2 cellular contexts compared by ENCODE assay signal in the genomic region with DNA sequence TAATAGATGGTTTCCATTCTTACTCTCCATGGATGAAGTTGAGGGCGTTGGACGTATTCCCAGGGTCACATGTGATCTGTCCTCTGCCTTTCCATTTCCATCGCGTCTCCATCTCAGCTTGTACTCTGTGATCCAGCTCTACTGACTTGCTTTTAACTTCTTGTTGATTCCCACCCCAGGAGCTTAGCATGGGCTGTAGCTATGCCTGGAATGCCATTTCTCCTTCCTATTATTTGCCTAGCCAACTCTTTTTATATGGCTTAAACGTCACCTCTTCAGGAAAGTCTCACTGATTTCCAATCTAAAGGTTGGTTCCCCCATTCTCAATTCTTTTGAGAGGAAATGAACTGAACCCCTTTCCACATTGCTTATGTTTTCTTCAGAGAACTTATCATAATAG.
TF ChIP-seq lines count a peak whose summit lies in the region.

No MANE protein-coding gene starts in this region.

TF ChIP-seq in GM23338, 12 proteins besides CTCF, POLR2A, EP300 and RAD21 (continues in another document):
- TF ChIP-seq, protein P1, sequence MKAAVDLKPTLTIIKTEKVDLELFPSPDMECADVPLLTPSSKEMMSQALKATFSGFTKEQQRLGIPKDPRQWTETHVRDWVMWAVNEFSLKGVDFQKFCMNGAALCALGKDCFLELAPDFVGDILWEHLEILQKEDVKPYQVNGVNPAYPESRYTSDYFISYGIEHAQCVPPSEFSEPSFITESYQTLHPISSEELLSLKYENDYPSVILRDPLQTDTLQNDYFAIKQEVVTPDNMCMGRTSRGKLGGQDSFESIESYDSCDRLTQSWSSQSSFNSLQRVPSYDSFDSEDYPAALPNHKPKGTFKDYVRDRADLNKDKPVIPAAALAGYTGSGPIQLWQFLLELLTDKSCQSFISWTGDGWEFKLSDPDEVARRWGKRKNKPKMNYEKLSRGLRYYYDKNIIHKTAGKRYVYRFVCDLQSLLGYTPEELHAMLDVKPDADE (IDR thresholded peaks at IDR 0.05), result no peak
- TF ChIP-seq, protein P2, sequence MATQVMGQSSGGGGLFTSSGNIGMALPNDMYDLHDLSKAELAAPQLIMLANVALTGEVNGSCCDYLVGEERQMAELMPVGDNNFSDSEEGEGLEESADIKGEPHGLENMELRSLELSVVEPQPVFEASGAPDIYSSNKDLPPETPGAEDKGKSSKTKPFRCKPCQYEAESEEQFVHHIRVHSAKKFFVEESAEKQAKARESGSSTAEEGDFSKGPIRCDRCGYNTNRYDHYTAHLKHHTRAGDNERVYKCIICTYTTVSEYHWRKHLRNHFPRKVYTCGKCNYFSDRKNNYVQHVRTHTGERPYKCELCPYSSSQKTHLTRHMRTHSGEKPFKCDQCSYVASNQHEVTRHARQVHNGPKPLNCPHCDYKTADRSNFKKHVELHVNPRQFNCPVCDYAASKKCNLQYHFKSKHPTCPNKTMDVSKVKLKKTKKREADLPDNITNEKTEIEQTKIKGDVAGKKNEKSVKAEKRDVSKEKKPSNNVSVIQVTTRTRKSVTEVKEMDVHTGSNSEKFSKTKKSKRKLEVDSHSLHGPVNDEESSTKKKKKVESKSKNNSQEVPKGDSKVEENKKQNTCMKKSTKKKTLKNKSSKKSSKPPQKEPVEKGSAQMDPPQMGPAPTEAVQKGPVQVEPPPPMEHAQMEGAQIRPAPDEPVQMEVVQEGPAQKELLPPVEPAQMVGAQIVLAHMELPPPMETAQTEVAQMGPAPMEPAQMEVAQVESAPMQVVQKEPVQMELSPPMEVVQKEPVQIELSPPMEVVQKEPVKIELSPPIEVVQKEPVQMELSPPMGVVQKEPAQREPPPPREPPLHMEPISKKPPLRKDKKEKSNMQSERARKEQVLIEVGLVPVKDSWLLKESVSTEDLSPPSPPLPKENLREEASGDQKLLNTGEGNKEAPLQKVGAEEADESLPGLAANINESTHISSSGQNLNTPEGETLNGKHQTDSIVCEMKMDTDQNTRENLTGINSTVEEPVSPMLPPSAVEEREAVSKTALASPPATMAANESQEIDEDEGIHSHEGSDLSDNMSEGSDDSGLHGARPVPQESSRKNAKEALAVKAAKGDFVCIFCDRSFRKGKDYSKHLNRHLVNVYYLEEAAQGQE (IDR thresholded peaks at IDR 0.05; ENCODE audit: unreplicated experiment), result no peak
- TF ChIP-seq, protein P3, sequence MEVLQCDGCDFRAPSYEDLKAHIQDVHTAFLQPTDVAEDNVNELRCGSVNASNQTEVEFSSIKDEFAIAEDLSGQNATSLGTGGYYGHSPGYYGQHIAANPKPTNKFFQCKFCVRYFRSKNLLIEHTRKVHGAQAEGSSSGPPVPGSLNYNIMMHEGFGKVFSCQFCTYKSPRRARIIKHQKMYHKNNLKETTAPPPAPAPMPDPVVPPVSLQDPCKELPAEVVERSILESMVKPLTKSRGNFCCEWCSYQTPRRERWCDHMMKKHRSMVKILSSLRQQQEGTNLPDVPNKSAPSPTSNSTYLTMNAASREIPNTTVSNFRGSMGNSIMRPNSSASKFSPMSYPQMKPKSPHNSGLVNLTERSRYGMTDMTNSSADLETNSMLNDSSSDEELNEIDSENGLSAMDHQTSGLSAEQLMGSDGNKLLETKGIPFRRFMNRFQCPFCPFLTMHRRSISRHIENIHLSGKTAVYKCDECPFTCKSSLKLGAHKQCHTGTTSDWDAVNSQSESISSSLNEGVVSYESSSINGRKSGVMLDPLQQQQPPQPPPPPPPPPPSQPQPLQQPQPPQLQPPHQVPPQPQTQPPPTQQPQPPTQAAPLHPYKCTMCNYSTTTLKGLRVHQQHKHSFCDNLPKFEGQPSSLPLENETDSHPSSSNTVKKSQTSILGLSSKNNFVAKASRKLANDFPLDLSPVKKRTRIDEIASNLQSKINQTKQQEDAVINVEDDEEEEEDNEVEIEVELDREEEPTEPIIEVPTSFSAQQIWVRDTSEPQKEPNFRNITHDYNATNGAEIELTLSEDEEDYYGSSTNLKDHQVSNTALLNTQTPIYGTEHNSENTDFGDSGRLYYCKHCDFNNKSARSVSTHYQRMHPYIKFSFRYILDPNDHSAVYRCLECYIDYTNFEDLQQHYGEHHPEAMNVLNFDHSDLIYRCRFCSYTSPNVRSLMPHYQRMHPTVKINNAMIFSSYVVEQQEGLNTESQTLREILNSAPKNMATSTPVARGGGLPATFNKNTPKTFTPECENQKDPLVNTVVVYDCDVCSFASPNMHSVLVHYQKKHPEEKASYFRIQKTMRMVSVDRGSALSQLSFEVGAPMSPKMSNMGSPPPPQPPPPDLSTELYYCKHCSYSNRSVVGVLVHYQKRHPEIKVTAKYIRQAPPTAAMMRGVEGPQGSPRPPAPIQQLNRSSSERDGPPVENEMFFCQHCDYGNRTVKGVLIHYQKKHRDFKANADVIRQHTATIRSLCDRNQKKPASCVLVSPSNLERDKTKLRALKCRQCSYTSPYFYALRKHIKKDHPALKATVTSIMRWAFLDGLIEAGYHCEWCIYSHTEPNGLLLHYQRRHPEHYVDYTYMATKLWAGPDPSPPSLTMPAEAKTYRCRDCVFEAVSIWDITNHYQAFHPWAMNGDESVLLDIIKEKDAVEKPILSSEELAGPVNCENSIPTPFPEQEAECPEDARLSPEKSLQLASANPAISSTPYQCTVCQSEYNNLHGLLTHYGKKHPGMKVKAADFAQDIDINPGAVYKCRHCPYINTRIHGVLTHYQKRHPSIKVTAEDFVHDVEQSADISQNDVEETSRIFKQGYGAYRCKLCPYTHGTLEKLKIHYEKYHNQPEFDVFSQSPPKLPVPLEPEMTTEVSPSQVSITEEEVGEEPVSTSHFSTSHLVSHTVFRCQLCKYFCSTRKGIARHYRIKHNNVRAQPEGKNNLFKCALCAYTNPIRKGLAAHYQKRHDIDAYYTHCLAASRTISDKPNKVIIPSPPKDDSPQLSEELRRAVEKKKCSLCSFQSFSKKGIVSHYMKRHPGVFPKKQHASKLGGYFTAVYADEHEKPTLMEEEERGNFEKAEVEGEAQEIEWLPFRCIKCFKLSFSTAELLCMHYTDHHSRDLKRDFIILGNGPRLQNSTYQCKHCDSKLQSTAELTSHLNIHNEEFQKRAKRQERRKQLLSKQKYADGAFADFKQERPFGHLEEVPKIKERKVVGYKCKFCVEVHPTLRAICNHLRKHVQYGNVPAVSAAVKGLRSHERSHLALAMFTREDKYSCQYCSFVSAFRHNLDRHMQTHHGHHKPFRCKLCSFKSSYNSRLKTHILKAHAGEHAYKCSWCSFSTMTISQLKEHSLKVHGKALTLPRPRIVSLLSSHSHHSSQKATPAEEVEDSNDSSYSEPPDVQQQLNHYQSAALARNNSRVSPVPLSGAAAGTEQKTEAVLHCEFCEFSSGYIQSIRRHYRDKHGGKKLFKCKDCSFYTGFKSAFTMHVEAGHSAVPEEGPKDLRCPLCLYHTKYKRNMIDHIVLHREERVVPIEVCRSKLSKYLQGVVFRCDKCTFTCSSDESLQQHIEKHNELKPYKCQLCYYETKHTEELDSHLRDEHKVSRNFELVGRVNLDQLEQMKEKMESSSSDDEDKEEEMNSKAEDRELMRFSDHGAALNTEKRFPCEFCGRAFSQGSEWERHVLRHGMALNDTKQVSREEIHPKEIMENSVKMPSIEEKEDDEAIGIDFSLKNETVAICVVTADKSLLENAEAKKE (CRISPR knock-in tag; IDR thresholded peaks at IDR 0.05), result no peak
- TF ChIP-seq JUNB (IDR thresholded peaks at IDR 0.05; ENCODE audit: unreplicated experiment), result no peak
- no peak for TF ChIP-seq NANOG (IDR thresholded peaks at IDR 0.05; ENCODE audit: borderline replicate concordance)
- TF ChIP-seq EZH2 (IDR thresholded peaks at IDR 0.05; ENCODE audit: low read depth, unreplicated experiment), result no peak
- TF ChIP-seq STAT1 (IDR thresholded peaks at IDR 0.05; ENCODE audit: unreplicated experiment), result no peak
- TF ChIP-seq ZNF114 (CRISPR knock-in tag; IDR thresholded peaks at IDR 0.05), result no peak
- TF ChIP-seq ZNF331 (CRISPR knock-in tag; IDR thresholded peaks at IDR 0.05; ENCODE audit: low read depth), result no peak
- no peak for TF ChIP-seq EZH2phosphoT487 (IDR thresholded peaks at IDR 0.05; ENCODE audit: unreplicated experiment)

TF ChIP-seq in H1, 55 proteins besides CTCF, POLR2A, EP300 and RAD21:
- TF ChIP-seq ASH2L (IDR thresholded peaks at IDR 0.05; ENCODE audit: low read length) (no peak), TEAD4 (IDR thresholded peaks at IDR 0.05; ENCODE audit: low read depth, low read length) (peak; percentile 73), GABPA (IDR thresholded peaks at IDR 0.05; ENCODE audit: borderline replicate concordance, insufficient read depth, low read length) (no peak)
